Comparison of ENCODE assay signal across 27 cellular contexts in the genomic region with DNA sequence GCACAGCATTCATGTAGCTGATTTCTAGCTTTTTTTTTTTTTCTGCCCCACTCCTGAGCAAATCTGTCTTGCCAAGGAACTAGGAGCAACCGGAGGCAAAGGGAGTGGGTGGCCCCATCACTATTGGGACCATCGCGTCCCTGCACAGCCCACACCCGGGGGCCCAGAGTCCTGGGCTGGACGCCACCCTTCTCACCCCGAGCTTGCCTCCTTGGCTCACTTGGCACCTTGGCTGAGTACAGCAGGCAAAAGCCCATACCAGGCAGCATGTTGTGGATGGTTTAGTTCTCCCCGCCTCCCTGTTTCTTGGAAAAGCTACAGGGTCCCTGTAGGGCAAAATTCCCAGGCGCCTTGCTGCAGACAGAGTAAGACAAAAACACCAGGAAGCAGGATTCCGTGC. TPM values are rescaled to one million over a fixed set of nuclear protein-coding genes. Genes with fewer than 3 reads are reported as not detected.
A peak's percentile ranks its signal among the peaks of the same experiment; 100 is the strongest.
DNase-seq lines count a peak whose midpoint lies in the region; ATAC-seq and TF ChIP-seq lines count a peak whose summit lies in the region.
"Had no signal": no experiment of that assay in that cellular context is flagged by ENCODE, and none has a peak within 500 bp of the region (broad histone marks: within the 10 kb centered on the region; RNA-seq: fewer than 3 reads in every experiment).

No MANE protein-coding gene starts in this region.

- H3K4me3 ChIP-seq in tibial artery, result no peak overlapping the region
- H3K4me3 ChIP-seq: lung, psoas muscle, upper lobe of left lung had no signal

- peaks cover 5 to 83% (median 68%) of the 10 kb centered on the region in 4 donors for H3K4me1 ChIP-seq in tibial artery
- H3K4me1 ChIP-seq: breast epithelium, psoas muscle had no signal

- intact Hi-C loops in Right ventricle myocardium superior (cut with DNase I) (loop anchor here (1.0 kb wide), 1 partner anchor 26 kb away; no protein-coding TSS in a partner anchor), tibial artery (cut with DNase I; ENCODE audit: low total_unique reads) (loop anchor here (5.0 to 10.0 kb wide), 2 partner anchors 34 to 138 kb away; partner anchors contain the start of gene TBXA2R)

- no peak for TF ChIP-seq CTCF in tibial artery (IDR thresholded peaks at IDR 0.05)

- DNase-seq in amygdala (lab: John Stamatoyannopoulos, UW) (peak in 30 of 56 donors; percentile 11 to 70 (median 36)), Right ventricle myocardium superior (no peak), occipital lobe (lab: John Stamatoyannopoulos, UW) (peak; percentile 27), tibial artery (peak; percentile 77 to 97), NCI-H2196 (lab: John Stamatoyannopoulos, UW; ENCODE audit: unreplicated experiment) (no peak), NCI-H1436 (lab: John Stamatoyannopoulos, UW) (no peak), ACHN (no peak)
- DNase-seq: activated CD4-positive, alpha-beta memory T cell treated with anti-CD3 and anti-CD28 coated beads for 36 hours; activated naive CD4-positive, alpha-beta T cell treated with anti-CD3 and anti-CD28 coated beads, Interleukin-2, amount 50 U/mL, for 16 hours; activated T-cell treated with anti-CD3 and anti-CD28 coated beads, Interleukin-2, amount 50 U/mL, for 1 hour; EL; erythroblast; H9; natural killer cell; NCI-H2029; NCI-H510A treated with DMSO at 0.1 percent for 48 hours; psoas muscle; SHP77 treated with DMSO at 0.1 percent for 48 hours; stimulated activated CD4-positive, alpha-beta T cell treated with anti-CD3 and anti-CD28 coated beads, Interleukin-12 subunit alpha, Interleukin-12 subunit beta, amount 100 ng/mL, for 4 hours; T-helper 17 cell; upper lobe of left lung; WERI-Rb-1 had no signal

- H3K9me3 ChIP-seq in tibial artery, result no peaks in the 10 kb centered on the region
- H3K9me3 ChIP-seq: breast epithelium, psoas muscle, upper lobe of left lung had no signal

- in situ Hi-C loops in ACHN (cut with HindIII; ENCODE audit: low pct_ligation_motif_present, low pct_unique_long_range_greater_than_20kb, low sequenced_read_pairs), result no loop called here

- peak overlapping the region; percentile 94 to 98 for H3K27ac ChIP-seq in tibial artery
- H3K27ac ChIP-seq: HL-60, WERI-Rb-1 had no signal

- ATAC-seq in Right ventricle myocardium superior (ENCODE audit: poor library complexity) (peak; percentile 28), HG03342 (IDR thresholded peaks at IDR 0.05; ENCODE audit: unreplicated experiment) (no peak)
- ATAC-seq: natural killer cell, psoas muscle, T-helper 17 cell had no signal

- H3K27me3 ChIP-seq in tibial artery, result no peaks in the 10 kb centered on the region
- H3K27me3 ChIP-seq: breast epithelium, upper lobe of left lung had no signal

- H3K36me3 ChIP-seq in tibial artery, result peaks cover 19 to 25% (median 20%) of the 10 kb centered on the region in 3 donors
- H3K36me3 ChIP-seq: breast epithelium, WERI-Rb-1 had no signal

RNA-seq across cellular contexts. Expression of gene SMIM24, which starts 13.7 kb away (rescaled TPM):
- total RNA-seq in Right ventricle myocardium superior (not detected), occipital lobe (not detected)
- total RNA-seq: activated CD4-positive, alpha-beta memory T cell treated with anti-CD3 and anti-CD28 coated beads for 36 hours; dermis microvascular lymphatic vessel endothelial cell; psoas muscle; T-helper 17 cell had no signal

RNA-seq across cellular contexts. Expression of gene SMIM44, which starts 16.6 kb away (rescaled TPM):
- total RNA-seq in Right ventricle myocardium superior (not detected), occipital lobe (not detected)
- total RNA-seq: activated CD4-positive, alpha-beta memory T cell treated with anti-CD3 and anti-CD28 coated beads for 36 hours; breast epithelium; dermis microvascular lymphatic vessel endothelial cell; H9; lung; natural killer cell; psoas muscle; T-helper 17 cell; upper lobe of left lung had no signal

RNA-seq across cellular contexts. Expression of gene DOHH, which starts 33.8 kb away (rescaled TPM):
- total RNA-seq in Right ventricle myocardium superior, result 10.5 TPM
- total RNA-seq in occipital lobe, result 10.6 TPM

RNA-seq across cellular contexts. Expression of gene FZR1, which starts 39.5 kb away (rescaled TPM):
- total RNA-seq in Right ventricle myocardium superior (19.0 TPM), occipital lobe (42.0 TPM)

Comparison
In these comparisons a context has a peak if more than half of its experiments do, and no peak if none do; other contexts are left out.
1. DNase-seq: peak in amygdala (30 of 56), occipital lobe (single experiment) and tibial artery (2 of 2); none in Right ventricle myocardium superior (single experiment), NCI-H2196 (single experiment), NCI-H1436 (single experiment) and ACHN (single experiment).